In genomic region chr2:238497610-238498005, GRCh38 we compare ENCODE assay signal across 28 cellular contexts.
DNase-seq lines count a peak whose midpoint lies in the region; ATAC-seq and TF ChIP-seq lines count a peak whose summit lies in the region.
"Had no signal": no experiment of that assay in that cellular context is flagged by ENCODE, and none has a peak within 500 bp of the region (broad histone marks: within the 10 kb centered on the region; RNA-seq: fewer than 3 reads in every experiment).

No MANE protein-coding gene starts in this region.

- no peaks in the 10 kb centered on the region for H3K36me3 Mint-ChIP-seq in activated naive CD4-positive, alpha-beta T cell treated with anti-CD3 and anti-CD28 coated beads, Interleukin-2, amount 10 ng/mL, durations not matched to agents 7 days and 5 days
- no peaks in the 10 kb centered on the region for H3K36me3 Mint-ChIP-seq in activated naive CD4-positive, alpha-beta T cell treated with anti-CD3 and anti-CD28 coated beads, Interleukin-2, amount 50 U/mL, for 72 hours
- no peaks in the 10 kb centered on the region for H3K36me3 Mint-ChIP-seq in H9 (ENCODE audit: insufficient read depth in 1 of 3, low read depth in 3 of 3)
- H3K36me3 Mint-ChIP-seq: CD14-positive monocyte; CD8-positive, alpha-beta memory T cell had no signal

- H4K91ac ChIP-seq in H9 (ENCODE audit: insufficient read length, low read depth, low read length), result no peak overlapping the region

- no peak overlapping the region for H2BK120ac ChIP-seq in H9 (ENCODE audit: low read depth, low read length, poor library complexity, severe bottlenecking)

- no peak overlapping the region for H2BK12ac ChIP-seq in H9 (ENCODE audit: insufficient read length, low read depth, low read length)

- no peak overlapping the region for H3K56ac ChIP-seq in H9 (ENCODE audit: insufficient read length, low read depth, low read length)

- CTCF ChIA-PET in activated naive CD4-positive, alpha-beta T cell treated with anti-CD3 and anti-CD28 coated beads, Interleukin-2, amount 10 ng/mL, durations not matched to agents 7 days and 5 days (lab: Charles Lee), result interaction anchor here (2.2 kb wide), 1 partner anchor 15 kb away, joined by 9 read pairs; no protein-coding TSS in a partner anchor

- no peak overlapping the region for H2BK15ac ChIP-seq in H9 (ENCODE audit: low read depth, low read length)

- DNase-seq in activated naive CD4-positive, alpha-beta T cell treated with anti-CD3 and anti-CD28 coated beads, Interleukin-2, amount 10 ng/mL, durations not matched to agents 7 days and 5 days, result no peak
- DNase-seq in activated naive CD4-positive, alpha-beta T cell treated with anti-CD3 and anti-CD28 coated beads, Interleukin-2, amount 50 U/mL, for 72 hours (ENCODE audit: low spot score in 2 of 2), result no peak
- DNase-seq in H9 (peak; percentile 10), mesenteric fat pad (ENCODE audit: low spot score) (peak; percentile 73), mucosa of gallbladder (ENCODE audit: low spot score) (no peak)
- DNase-seq in activated CD4-positive, alpha-beta T cell treated with anti-CD3 and anti-CD28 coated beads, Interleukin-2, amount 50 U/mL, for 48 hours, result no peak
- DNase-seq: DMS 273 treated with DMSO at 0.1 percent for 48 hours, DMS79, EL, GDM1, GOT3, HCEC 1CT, Kasumi-1, MV-4-11, NCI-H1105, NCI-H1694, NCI-H2029 treated with DMSO at 0.1 percent for 48 hours, NCI-H2227 treated with DMSO at 0.1 percent for 48 hours, NCI-H510A, NCI-H69, SHP77 had no signal

- WGBS in H9 (ENCODE audit: extremely low coverage, insufficient read length, low lambda C conversion rate), result no CpG with 5 or more reads among the region's 7 CpGs

- H3K4me3 Mint-ChIP-seq in activated naive CD4-positive, alpha-beta T cell treated with anti-CD3 and anti-CD28 coated beads, Interleukin-2, amount 10 ng/mL, durations not matched to agents 7 days and 5 days, result no peak overlapping the region
- H3K4me3 Mint-ChIP-seq in H9, result no peak overlapping the region
- H3K4me3 Mint-ChIP-seq: CD14-positive monocyte; CD8-positive, alpha-beta memory T cell had no signal

- H3K79me1 ChIP-seq in H9 (ENCODE audit: insufficient read depth, low read depth, low read length, poor library complexity, severe bottlenecking), result no peaks in the 10 kb centered on the region

- H3K23ac ChIP-seq in H9 (ENCODE audit: insufficient read length, low read depth, low read length), result no peak overlapping the region

- H3K4me1 ChIP-seq in H9 (ENCODE audit: insufficient read depth, low read length), result no peaks in the 10 kb centered on the region
- H3K4me1 ChIP-seq: A549 had no signal

- no peak overlapping the region for H4K5ac ChIP-seq in H9 (ENCODE audit: insufficient read length, low read depth, low read length)

- H3K27ac Mint-ChIP-seq in activated naive CD4-positive, alpha-beta T cell treated with anti-CD3 and anti-CD28 coated beads, Interleukin-2, amount 10 ng/mL, durations not matched to agents 7 days and 5 days, result peak overlapping the region; percentile 56
- H3K27ac Mint-ChIP-seq in activated naive CD4-positive, alpha-beta T cell treated with anti-CD3 and anti-CD28 coated beads, Interleukin-2, amount 50 U/mL, for 72 hours, result no peak overlapping the region
- H3K27ac Mint-ChIP-seq in H9, result peak overlapping the region in 1 of 3 experiments; percentile 83; a peak in 1 of 7 replicates
- H3K27ac Mint-ChIP-seq: CD14-positive monocyte had no signal

- no peak overlapping the region for H3K18ac ChIP-seq in H9 (ENCODE audit: insufficient read length, low read depth, low read length)

- no peak overlapping the region for H2BK5ac ChIP-seq in H9 (ENCODE audit: insufficient read length, low read length)

- H2AFZ ChIP-seq in H9 (ENCODE audit: low read length), result no peak overlapping the region

- H3K14ac ChIP-seq in H9 (ENCODE audit: insufficient read depth, low read length), result no peak overlapping the region; the same call in 1 of the 2 replicates

- H3K79me2 ChIP-seq in H9 (ENCODE audit: insufficient read depth, low read length), result no peaks in the 10 kb centered on the region

- H2AK5ac ChIP-seq in H9 (ENCODE audit: insufficient read length, low read length), result no peak overlapping the region

- H4K20me1 ChIP-seq in H9 (ENCODE audit: control insufficient read depth, insufficient read depth, insufficient read length), result no peaks in the 10 kb centered on the region

- no peak overlapping the region for H3K4me2 ChIP-seq in H9 (ENCODE audit: insufficient read depth, insufficient read length, low read length)
- H3K4me2 ChIP-seq: A549 had no signal

- H2BK20ac ChIP-seq in H9 (ENCODE audit: low read depth, low read length, poor library complexity, severe bottlenecking), result no peak overlapping the region

- H3K27ac ChIP-seq in H9 (ENCODE audit: insufficient read length, low read depth, low read length), result no peak overlapping the region
- H3K27ac ChIP-seq: A549, RWPE1 had no signal

- H3K9ac ChIP-seq in H9 (ENCODE audit: extremely low read depth, insufficient read length, low read length), result no peak overlapping the region

- H4K8ac ChIP-seq in H9 (replicated peaks; ENCODE audit: insufficient read length, low read depth, low read length), result no peak overlapping the region

- H3K27me3 Mint-ChIP-seq in activated naive CD4-positive, alpha-beta T cell treated with anti-CD3 and anti-CD28 coated beads, Interleukin-2, amount 10 ng/mL, durations not matched to agents 7 days and 5 days, result peaks cover 6% of the 10 kb centered on the region
- H3K27me3 Mint-ChIP-seq in H9 (ENCODE audit: low read depth), result peaks cover 1% of the 10 kb centered on the region

- H3K9me3 ChIP-seq in H9 (ENCODE audit: control insufficient read depth, low read depth, low read length), result no peaks in the 10 kb centered on the region
- H3K9me3 ChIP-seq: A549 had no signal

- no peaks in the 10 kb centered on the region for H3K23me2 ChIP-seq in H9 (ENCODE audit: insufficient read length, low read depth, low read length, poor library complexity, severe bottlenecking)

- H3K9me3 Mint-ChIP-seq in activated naive CD4-positive, alpha-beta T cell treated with anti-CD3 and anti-CD28 coated beads, Interleukin-2, amount 10 ng/mL, durations not matched to agents 7 days and 5 days, result no peaks in the 10 kb centered on the region
- H3K9me3 Mint-ChIP-seq in activated naive CD4-positive, alpha-beta T cell treated with anti-CD3 and anti-CD28 coated beads, Interleukin-2, amount 50 U/mL, for 72 hours, result no peaks in the 10 kb centered on the region
- H3K9me3 Mint-ChIP-seq in H9, result no peaks in the 10 kb centered on the region; a peak in 1 of 5 replicates
- H3K9me3 Mint-ChIP-seq: CD8-positive, alpha-beta memory T cell had no signal

- H3K4me1 Mint-ChIP-seq in activated naive CD4-positive, alpha-beta T cell treated with anti-CD3 and anti-CD28 coated beads, Interleukin-2, amount 10 ng/mL, durations not matched to agents 7 days and 5 days, result peaks cover 30% of the 10 kb centered on the region
- peaks cover under 1 to 3% of the 10 kb centered on the region in 2 experiments; a peak in 3 of 4 replicates for H3K4me1 Mint-ChIP-seq in H9
- H3K4me1 Mint-ChIP-seq: CD14-positive monocyte had no signal

- no peak for TF ChIP-seq CTCF in H9 (conservative IDR thresholded peaks at IDR 0.05)

- no peak overlapping the region for H3T11ph ChIP-seq in H9 (ENCODE audit: low read length)

- H3K4ac ChIP-seq in H9 (ENCODE audit: low read depth, low read length), result no peak overlapping the region

- ATAC-seq in activated naive CD4-positive, alpha-beta T cell treated with anti-CD3 and anti-CD28 coated beads, Interleukin-2, amount 50 U/mL, for 72 hours, result no peak
- no peak for ATAC-seq in GM18519 (IDR thresholded peaks at IDR 0.05; ENCODE audit: low FRiP score, unreplicated experiment)
- ATAC-seq: A549, GM12878, K562 had no signal

- H3K27me3 ChIP-seq in H9 (ENCODE audit: insufficient read depth, low read length), result no peaks in the 10 kb centered on the region

Comparison
In these comparisons a context has a peak if more than half of its experiments do, and no peak if none do; other contexts are left out.
1. DNase-seq: peak in H9 (single experiment) and mesenteric fat pad (single experiment); none in activated naive CD4-positive, alpha-beta T cell treated with anti-CD3 and anti-CD28 coated beads, Interleukin-2, amount 10 ng/mL, durations not matched to agents 7 days and 5 days (single experiment), activated naive CD4-positive, alpha-beta T cell treated with anti-CD3 and anti-CD28 coated beads, Interleukin-2, amount 50 U/mL, for 72 hours (0 of 2), mucosa of gallbladder (single experiment) and activated CD4-positive, alpha-beta T cell treated with anti-CD3 and anti-CD28 coated beads, Interleukin-2, amount 50 U/mL, for 48 hours (0 of 2).